Comparison of ENCODE assay signal across 1 cellular context in the genomic region with DNA sequence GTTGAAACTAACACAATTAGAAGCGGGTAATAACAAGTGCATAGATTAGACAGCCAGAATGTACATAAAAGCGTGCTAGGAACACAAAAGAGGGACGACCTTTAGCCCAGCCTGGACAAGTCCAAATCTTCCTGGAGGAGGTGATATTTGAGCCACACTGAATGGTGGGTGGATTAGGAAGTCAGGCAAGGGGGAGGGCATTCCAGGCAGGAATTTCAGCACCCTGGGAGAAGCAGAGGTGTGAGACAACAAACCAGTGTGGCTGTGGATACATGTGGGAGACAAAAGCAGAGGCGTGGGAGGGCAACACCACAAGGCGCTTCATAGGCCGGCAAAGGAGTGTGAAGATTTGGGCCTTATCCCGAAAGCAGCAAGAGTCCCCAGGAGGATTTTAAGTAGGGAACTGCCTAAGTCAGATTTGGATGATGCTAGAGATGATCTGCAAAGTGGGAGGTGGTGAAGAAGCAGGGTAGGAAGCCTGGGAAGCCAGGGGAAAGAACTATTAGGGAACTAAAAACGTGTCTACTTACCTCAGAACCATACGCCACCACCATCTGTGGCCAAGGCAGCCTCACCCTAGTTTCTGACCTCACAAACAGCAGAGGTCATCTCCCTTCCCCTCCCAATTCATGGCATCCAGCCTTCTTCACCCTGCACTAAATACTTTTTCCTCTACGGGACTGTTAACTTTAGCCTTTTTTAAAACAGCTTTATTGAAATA.
A peak's percentile ranks its signal among the peaks of the same experiment; 100 is the strongest.
TF ChIP-seq lines count a peak whose summit lies in the region.

No MANE protein-coding gene starts in this region.

TF ChIP-seq in HepG2, 621 proteins besides CTCF, POLR2A, EP300 and RAD21 (continued from another document and continues in another):
- TF ChIP-seq FOXO1 (CRISPR knock-in tag; IDR thresholded peaks at IDR 0.05) (peak; percentile 66), TGIF2 (CRISPR knock-in tag; IDR thresholded peaks at IDR 0.05) (peak; percentile 52; the same call in 1 of the 2 replicates), BORCS8-MEF2B (CRISPR knock-in tag; IDR thresholded peaks at IDR 0.05) (peak; percentile 24; the same call in 1 of the 2 replicates), ZNF878 (CRISPR knock-in tag; IDR thresholded peaks at IDR 0.05) (peak; percentile 45; the same call in 1 of the 2 replicates), NRL (CRISPR knock-in tag; IDR thresholded peaks at IDR 0.05; ENCODE audit: borderline replicate concordance) (no peak), IKZF1 (IDR thresholded peaks at IDR 0.05) (no peak), DNMT3B (CRISPR knock-in tag; conservative IDR thresholded peaks at IDR 0.05) (no peak), ZKSCAN8 (CRISPR knock-in tag; IDR thresholded peaks at IDR 0.05; ENCODE audit: borderline replicate concordance) (no peak), XBP1 (CRISPR knock-in tag; IDR thresholded peaks at IDR 0.05) (no peak), PTBP1 (IDR thresholded peaks at IDR 0.05; ENCODE audit: low read depth, low read length, poor library complexity, severe bottlenecking) (no peak), ZNF614 (CRISPR knock-in tag; IDR thresholded peaks at IDR 0.05; ENCODE audit: borderline replicate concordance) (no peak), ZNF567 (CRISPR knock-in tag; IDR thresholded peaks at IDR 0.05; ENCODE audit: borderline replicate concordance) (no peak), ZNF292 (CRISPR knock-in tag; IDR thresholded peaks at IDR 0.05; ENCODE audit: borderline replicate concordance, low read depth) (peak; percentile 53; the same call in 1 of the 2 replicates), LCORL (IDR thresholded peaks at IDR 0.05) (no peak), LCORL (CRISPR knock-in tag; IDR thresholded peaks at IDR 0.05) (peak; percentile 93), MYC (CRISPR knock-in tag; IDR thresholded peaks at IDR 0.05; ENCODE audit: borderline replicate concordance) (peak; percentile 41; the same call in 1 of the 2 replicates), ZNF598 (CRISPR knock-in tag; IDR thresholded peaks at IDR 0.05; ENCODE audit: borderline replicate concordance) (0 out of 2 replicates have a peak, but pooled peaks have one; percentile 46), ZFP82 (CRISPR knock-in tag; IDR thresholded peaks at IDR 0.05; ENCODE audit: borderline replicate concordance) (no peak), DMAP1 (CRISPR knock-in tag; IDR thresholded peaks at IDR 0.05) (peak; percentile 39; the same call in 1 of the 2 replicates), ZEB1 (IDR thresholded peaks at IDR 0.05; ENCODE audit: insufficient replicate concordance, low read depth) (peak; percentile 50), HNF4A (CRISPR knock-in tag; IDR thresholded peaks at IDR 0.05) (peak; percentile 85), ZNF775 (CRISPR knock-in tag; IDR thresholded peaks at IDR 0.05; ENCODE audit: borderline replicate concordance) (no peak)
- TF ChIP-seq, protein P1, sequence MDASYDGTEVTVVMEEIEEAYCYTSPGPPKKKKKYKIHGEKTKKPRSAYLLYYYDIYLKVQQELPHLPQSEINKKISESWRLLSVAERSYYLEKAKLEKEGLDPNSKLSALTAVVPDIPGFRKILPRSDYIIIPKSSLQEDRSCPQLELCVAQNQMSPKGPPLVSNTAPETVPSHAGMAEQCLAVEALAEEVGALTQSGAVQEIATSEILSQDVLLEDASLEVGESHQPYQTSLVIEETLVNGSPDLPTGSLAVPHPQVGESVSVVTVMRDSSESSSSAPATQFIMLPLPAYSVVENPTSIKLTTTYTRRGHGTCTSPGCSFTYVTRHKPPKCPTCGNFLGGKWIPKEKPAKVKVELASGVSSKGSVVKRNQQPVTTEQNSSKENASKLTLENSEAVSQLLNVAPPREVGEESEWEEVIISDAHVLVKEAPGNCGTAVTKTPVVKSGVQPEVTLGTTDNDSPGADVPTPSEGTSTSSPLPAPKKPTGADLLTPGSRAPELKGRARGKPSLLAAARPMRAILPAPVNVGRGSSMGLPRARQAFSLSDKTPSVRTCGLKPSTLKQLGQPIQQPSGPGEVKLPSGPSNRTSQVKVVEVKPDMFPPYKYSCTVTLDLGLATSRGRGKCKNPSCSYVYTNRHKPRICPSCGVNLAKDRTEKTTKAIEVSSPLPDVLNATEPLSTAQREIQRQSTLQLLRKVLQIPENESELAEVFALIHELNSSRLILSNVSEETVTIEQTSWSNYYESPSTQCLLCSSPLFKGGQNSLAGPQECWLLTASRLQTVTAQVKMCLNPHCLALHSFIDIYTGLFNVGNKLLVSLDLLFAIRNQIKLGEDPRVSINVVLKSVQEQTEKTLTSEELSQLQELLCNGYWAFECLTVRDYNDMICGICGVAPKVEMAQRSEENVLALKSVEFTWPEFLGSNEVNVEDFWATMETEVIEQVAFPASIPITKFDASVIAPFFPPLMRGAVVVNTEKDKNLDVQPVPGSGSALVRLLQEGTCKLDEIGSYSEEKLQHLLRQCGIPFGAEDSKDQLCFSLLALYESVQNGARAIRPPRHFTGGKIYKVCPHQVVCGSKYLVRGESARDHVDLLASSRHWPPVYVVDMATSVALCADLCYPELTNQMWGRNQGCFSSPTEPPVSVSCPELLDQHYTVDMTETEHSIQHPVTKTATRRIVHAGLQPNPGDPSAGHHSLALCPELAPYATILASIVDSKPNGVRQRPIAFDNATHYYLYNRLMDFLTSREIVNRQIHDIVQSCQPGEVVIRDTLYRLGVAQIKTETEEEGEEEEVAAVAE (CRISPR knock-in tag; IDR thresholded peaks at IDR 0.05; ENCODE audit: borderline replicate concordance), result no peak
- TF ChIP-seq, protein P2, sequence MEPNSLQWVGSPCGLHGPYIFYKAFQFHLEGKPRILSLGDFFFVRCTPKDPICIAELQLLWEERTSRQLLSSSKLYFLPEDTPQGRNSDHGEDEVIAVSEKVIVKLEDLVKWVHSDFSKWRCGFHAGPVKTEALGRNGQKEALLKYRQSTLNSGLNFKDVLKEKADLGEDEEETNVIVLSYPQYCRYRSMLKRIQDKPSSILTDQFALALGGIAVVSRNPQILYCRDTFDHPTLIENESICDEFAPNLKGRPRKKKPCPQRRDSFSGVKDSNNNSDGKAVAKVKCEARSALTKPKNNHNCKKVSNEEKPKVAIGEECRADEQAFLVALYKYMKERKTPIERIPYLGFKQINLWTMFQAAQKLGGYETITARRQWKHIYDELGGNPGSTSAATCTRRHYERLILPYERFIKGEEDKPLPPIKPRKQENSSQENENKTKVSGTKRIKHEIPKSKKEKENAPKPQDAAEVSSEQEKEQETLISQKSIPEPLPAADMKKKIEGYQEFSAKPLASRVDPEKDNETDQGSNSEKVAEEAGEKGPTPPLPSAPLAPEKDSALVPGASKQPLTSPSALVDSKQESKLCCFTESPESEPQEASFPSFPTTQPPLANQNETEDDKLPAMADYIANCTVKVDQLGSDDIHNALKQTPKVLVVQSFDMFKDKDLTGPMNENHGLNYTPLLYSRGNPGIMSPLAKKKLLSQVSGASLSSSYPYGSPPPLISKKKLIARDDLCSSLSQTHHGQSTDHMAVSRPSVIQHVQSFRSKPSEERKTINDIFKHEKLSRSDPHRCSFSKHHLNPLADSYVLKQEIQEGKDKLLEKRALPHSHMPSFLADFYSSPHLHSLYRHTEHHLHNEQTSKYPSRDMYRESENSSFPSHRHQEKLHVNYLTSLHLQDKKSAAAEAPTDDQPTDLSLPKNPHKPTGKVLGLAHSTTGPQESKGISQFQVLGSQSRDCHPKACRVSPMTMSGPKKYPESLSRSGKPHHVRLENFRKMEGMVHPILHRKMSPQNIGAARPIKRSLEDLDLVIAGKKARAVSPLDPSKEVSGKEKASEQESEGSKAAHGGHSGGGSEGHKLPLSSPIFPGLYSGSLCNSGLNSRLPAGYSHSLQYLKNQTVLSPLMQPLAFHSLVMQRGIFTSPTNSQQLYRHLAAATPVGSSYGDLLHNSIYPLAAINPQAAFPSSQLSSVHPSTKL (CRISPR knock-in tag; IDR thresholded peaks at IDR 0.05), result peak; percentile 88
- TF ChIP-seq, protein P3, sequence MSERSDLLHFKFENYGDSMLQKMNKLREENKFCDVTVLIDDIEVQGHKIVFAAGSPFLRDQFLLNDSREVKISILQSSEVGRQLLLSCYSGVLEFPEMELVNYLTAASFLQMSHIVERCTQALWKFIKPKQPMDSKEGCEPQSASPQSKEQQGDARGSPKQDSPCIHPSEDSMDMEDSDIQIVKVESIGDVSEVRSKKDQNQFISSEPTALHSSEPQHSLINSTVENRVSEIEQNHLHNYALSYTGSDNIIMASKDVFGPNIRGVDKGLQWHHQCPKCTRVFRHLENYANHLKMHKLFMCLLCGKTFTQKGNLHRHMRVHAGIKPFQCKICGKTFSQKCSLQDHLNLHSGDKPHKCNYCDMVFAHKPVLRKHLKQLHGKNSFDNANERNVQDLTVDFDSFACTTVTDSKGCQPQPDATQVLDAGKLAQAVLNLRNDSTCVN (CRISPR knock-in tag; IDR thresholded peaks at IDR 0.05; ENCODE audit: borderline replicate concordance), result 0 out of 2 replicates have a peak, but pooled peaks have one; percentile 25
- TF ChIP-seq, protein P4, sequence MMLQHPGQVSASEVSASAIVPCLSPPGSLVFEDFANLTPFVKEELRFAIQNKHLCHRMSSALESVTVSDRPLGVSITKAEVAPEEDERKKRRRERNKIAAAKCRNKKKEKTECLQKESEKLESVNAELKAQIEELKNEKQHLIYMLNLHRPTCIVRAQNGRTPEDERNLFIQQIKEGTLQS (CRISPR knock-in tag; IDR thresholded peaks at IDR 0.05), result no peak
- TF ChIP-seq, protein P5, sequence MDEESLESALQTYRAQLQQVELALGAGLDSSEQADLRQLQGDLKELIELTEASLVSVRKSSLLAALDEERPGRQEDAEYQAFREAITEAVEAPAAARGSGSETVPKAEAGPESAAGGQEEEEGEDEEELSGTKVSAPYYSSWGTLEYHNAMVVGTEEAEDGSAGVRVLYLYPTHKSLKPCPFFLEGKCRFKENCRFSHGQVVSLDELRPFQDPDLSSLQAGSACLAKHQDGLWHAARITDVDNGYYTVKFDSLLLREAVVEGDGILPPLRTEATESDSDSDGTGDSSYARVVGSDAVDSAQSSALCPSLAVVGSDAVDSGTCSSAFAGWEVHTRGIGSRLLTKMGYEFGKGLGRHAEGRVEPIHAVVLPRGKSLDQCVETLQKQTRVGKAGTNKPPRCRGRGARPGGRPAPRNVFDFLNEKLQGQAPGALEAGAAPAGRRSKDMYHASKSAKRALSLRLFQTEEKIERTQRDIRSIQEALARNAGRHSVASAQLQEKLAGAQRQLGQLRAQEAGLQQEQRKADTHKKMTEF (CRISPR knock-in tag; IDR thresholded peaks at IDR 0.05), result peak; percentile 40; the same call in 1 of the 2 replicates
- TF ChIP-seq, protein P6, sequence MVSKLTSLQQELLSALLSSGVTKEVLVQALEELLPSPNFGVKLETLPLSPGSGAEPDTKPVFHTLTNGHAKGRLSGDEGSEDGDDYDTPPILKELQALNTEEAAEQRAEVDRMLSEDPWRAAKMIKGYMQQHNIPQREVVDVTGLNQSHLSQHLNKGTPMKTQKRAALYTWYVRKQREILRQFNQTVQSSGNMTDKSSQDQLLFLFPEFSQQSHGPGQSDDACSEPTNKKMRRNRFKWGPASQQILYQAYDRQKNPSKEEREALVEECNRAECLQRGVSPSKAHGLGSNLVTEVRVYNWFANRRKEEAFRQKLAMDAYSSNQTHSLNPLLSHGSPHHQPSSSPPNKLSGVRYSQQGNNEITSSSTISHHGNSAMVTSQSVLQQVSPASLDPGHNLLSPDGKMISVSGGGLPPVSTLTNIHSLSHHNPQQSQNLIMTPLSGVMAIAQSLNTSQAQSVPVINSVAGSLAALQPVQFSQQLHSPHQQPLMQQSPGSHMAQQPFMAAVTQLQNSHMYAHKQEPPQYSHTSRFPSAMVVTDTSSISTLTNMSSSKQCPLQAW (CRISPR knock-in tag; IDR thresholded peaks at IDR 0.05), result peak; percentile 46; the same call in 1 of the 2 replicates
- TF ChIP-seq, protein P7, sequence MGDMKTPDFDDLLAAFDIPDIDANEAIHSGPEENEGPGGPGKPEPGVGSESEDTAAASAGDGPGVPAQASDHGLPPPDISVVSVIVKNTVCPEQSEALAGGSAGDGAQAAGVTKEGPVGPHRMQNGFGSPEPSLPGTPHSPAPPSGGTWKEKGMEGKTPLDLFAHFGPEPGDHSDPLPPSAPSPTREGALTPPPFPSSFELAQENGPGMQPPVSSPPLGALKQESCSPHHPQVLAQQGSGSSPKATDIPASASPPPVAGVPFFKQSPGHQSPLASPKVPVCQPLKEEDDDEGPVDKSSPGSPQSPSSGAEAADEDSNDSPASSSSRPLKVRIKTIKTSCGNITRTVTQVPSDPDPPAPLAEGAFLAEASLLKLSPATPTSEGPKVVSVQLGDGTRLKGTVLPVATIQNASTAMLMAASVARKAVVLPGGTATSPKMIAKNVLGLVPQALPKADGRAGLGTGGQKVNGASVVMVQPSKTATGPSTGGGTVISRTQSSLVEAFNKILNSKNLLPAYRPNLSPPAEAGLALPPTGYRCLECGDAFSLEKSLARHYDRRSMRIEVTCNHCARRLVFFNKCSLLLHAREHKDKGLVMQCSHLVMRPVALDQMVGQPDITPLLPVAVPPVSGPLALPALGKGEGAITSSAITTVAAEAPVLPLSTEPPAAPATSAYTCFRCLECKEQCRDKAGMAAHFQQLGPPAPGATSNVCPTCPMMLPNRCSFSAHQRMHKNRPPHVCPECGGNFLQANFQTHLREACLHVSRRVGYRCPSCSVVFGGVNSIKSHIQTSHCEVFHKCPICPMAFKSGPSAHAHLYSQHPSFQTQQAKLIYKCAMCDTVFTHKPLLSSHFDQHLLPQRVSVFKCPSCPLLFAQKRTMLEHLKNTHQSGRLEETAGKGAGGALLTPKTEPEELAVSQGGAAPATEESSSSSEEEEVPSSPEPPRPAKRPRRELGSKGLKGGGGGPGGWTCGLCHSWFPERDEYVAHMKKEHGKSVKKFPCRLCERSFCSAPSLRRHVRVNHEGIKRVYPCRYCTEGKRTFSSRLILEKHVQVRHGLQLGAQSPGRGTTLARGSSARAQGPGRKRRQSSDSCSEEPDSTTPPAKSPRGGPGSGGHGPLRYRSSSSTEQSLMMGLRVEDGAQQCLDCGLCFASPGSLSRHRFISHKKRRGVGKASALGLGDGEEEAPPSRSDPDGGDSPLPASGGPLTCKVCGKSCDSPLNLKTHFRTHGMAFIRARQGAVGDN (CRISPR knock-in tag; IDR thresholded peaks at IDR 0.05), result peak; percentile 48; the same call in 1 of the 2 replicates
- TF ChIP-seq, protein P8, sequence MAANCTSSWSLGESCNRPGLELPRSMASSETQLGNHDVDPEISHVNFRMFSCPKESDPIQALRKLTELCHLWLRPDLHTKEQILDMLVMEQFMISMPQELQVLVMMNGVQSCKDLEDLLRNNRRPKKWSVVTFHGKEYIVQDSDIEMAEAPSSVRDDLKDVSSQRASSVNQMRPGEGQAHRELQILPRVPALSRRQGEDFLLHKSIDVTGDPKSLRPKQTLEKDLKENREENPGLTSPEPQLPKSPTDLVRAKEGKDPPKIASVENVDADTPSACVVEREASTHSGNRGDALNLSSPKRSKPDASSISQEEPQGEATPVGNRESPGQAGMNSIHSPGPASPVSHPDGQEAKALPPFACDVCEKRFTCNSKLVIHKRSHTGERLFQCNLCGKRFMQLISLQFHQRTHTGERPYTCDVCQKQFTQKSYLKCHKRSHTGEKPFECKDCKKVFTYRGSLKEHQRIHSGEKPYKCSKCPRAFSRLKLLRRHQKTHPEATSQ (CRISPR knock-in tag; IDR thresholded peaks at IDR 0.05; ENCODE audit: borderline replicate concordance), result no peak; the same call in 1 of the 2 replicates
- TF ChIP-seq, protein P9, sequence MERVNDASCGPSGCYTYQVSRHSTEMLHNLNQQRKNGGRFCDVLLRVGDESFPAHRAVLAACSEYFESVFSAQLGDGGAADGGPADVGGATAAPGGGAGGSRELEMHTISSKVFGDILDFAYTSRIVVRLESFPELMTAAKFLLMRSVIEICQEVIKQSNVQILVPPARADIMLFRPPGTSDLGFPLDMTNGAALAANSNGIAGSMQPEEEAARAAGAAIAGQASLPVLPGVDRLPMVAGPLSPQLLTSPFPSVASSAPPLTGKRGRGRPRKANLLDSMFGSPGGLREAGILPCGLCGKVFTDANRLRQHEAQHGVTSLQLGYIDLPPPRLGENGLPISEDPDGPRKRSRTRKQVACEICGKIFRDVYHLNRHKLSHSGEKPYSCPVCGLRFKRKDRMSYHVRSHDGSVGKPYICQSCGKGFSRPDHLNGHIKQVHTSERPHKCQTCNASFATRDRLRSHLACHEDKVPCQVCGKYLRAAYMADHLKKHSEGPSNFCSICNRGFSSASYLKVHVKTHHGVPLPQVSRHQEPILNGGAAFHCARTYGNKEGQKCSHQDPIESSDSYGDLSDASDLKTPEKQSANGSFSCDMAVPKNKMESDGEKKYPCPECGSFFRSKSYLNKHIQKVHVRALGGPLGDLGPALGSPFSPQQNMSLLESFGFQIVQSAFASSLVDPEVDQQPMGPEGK (CRISPR knock-in tag; IDR thresholded peaks at IDR 0.05), result peak; percentile 94
